29 cellular contexts compared by ENCODE assay signal in the genomic region with DNA sequence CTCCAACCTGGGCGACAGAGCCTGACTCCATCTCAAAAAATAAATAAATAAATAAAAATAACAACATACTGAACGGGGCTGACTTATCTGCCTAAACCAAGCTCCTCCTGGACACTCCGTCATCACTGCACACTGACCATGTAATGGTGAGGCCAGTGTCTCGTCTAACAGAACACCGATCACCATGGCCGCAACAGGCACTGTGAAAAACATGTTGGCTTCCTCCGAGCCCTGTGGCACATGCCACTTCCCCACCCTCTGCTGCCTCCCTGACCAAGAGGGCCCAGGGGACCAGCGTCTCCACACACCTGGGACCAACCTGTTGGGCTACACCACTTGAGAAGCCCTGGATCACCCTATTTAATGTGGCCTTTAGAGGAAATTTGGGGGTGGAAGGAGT. TPM values are rescaled to one million over a fixed set of nuclear protein-coding genes. Genes with fewer than 3 reads are reported as not detected.
DNase-seq lines count a peak whose midpoint lies in the region; ATAC-seq and TF ChIP-seq lines count a peak whose summit lies in the region.
"Had no signal": no experiment of that assay in that cellular context is flagged by ENCODE, and none has a peak within 500 bp of the region (broad histone marks: within the 10 kb centered on the region; RNA-seq: fewer than 3 reads in every experiment).

No MANE protein-coding gene starts in this region.

- H3K27me3 ChIP-seq in right atrium auricular region (no peaks in the 10 kb centered on the region), heart right ventricle (no peaks in the 10 kb centered on the region), esophagus muscularis mucosa (no peaks in the 10 kb centered on the region), vagina (no peaks in the 10 kb centered on the region)

- H3K9me3 ChIP-seq in right atrium auricular region (no peaks in the 10 kb centered on the region), heart right ventricle (no peaks in the 10 kb centered on the region), esophagus muscularis mucosa (no peaks in the 10 kb centered on the region), vagina (no peaks in the 10 kb centered on the region)

- H3K27ac Mint-ChIP-seq in osteocyte (ENCODE audit: unreplicated experiment), result peak overlapping the region; percentile 38
- H3K27ac Mint-ChIP-seq: activated CD8-positive, alpha-beta T cell treated with anti-CD3 and anti-CD28 coated beads, Interleukin-2, amount 10 ng/mL, durations not matched to agents 7 days and 5 days; activated naive CD8-positive, alpha-beta T cell treated with anti-CD3 and anti-CD28 coated beads for 36 hours; naive thymus-derived CD4-positive, alpha-beta T cell had no signal

- 94 to 95% methylated on average over 8 of the region's 8 CpGs for WGBS in heart right ventricle, 2 donors
- 89% methylated on average over 8 of the region's 8 CpGs for WGBS in esophagus muscularis mucosa

- H3K36me3 ChIP-seq in right atrium auricular region (no peaks in the 10 kb centered on the region), heart right ventricle (peaks cover 0 to 33% (median 0%) of the 10 kb centered on the region in 9 donors), esophagus muscularis mucosa (peaks cover 0 to 21% (median 9%) of the 10 kb centered on the region in 4 donors), vagina (no peaks in the 10 kb centered on the region)

- H3K27me3 Mint-ChIP-seq in osteocyte (ENCODE audit: unreplicated experiment), result no peaks in the 10 kb centered on the region
- H3K27me3 Mint-ChIP-seq: activated naive CD8-positive, alpha-beta T cell treated with anti-CD3 and anti-CD28 coated beads for 36 hours; naive thymus-derived CD4-positive, alpha-beta T cell had no signal

- no peak overlapping the region for H3K4me3 Mint-ChIP-seq in osteocyte (ENCODE audit: unreplicated experiment)
- H3K4me3 Mint-ChIP-seq: activated CD8-positive, alpha-beta T cell treated with anti-CD3 and anti-CD28 coated beads, Interleukin-2, amount 10 ng/mL, durations not matched to agents 7 days and 5 days; activated naive CD8-positive, alpha-beta T cell treated with anti-CD3 and anti-CD28 coated beads for 36 hours; CD4-positive, alpha-beta memory T cell; naive thymus-derived CD4-positive, alpha-beta T cell had no signal

- peak; percentile 40 for DNase-seq in right atrium auricular region (ENCODE audit: low spot score)
- no peak for DNase-seq in heart right ventricle
- DNase-seq in esophagus muscularis mucosa (ENCODE audit: extremely low spot score), result no peak
- no peak for DNase-seq in osteocyte (ENCODE audit: extremely low spot score, unreplicated experiment)
- peak in 1 of 2 donors; percentile 72 for DNase-seq in vagina (ENCODE audit: extremely low spot score in 2 of 2)
- DNase-seq in superior temporal gyrus (ENCODE audit: extremely low spot score), result no peak
- DNase-seq: activated CD4-positive, alpha-beta T cell treated with anti-CD3 and anti-CD28 coated beads for 4 hours; activated gamma-delta T cell; activated naive CD8-positive, alpha-beta T cell treated with anti-CD3 and anti-CD28 coated beads for 36 hours; activated T-cell treated with anti-CD3 and anti-CD28 coated beads, Interleukin-2, amount 50 U/mL, for 1 hour; aorta; CD4-positive, alpha-beta memory T cell; DMS 273 treated with DMSO at 0.1 percent for 48 hours; effector CD4-positive, alpha-beta T cell; midbrain; naive thymus-derived CD4-positive, alpha-beta T cell; NCI-H146; NCI-H226; NCI-H69; occipital lobe; SHP77 treated with DMSO at 0.1 percent for 48 hours; stimulated activated CD4-positive, alpha-beta T cell treated with anti-CD3 and anti-CD28 coated beads, Interleukin-15, amount 100 ng/mL, for 24 hours; stimulated activated CD4-positive, alpha-beta T cell treated with anti-CD3 and anti-CD28 coated beads, Interleukin-4, amount 100 ng/mL, for 4 hours; SW 1271; T-helper 9 cell had no signal

- no peak overlapping the region for H3K4me3 ChIP-seq in right atrium auricular region
- H3K4me3 ChIP-seq in heart right ventricle, result no peak overlapping the region
- H3K4me3 ChIP-seq in esophagus muscularis mucosa, result no peak overlapping the region
- H3K4me3 ChIP-seq in vagina, result no peak overlapping the region

- peaks cover 27% of the 10 kb centered on the region for H3K4me1 Mint-ChIP-seq in osteocyte (ENCODE audit: unreplicated experiment)

- no peaks in the 10 kb centered on the region for H3K9me3 Mint-ChIP-seq in osteocyte (ENCODE audit: unreplicated experiment)
- H3K9me3 Mint-ChIP-seq: activated naive CD8-positive, alpha-beta T cell treated with anti-CD3 and anti-CD28 coated beads for 36 hours; naive thymus-derived CD4-positive, alpha-beta T cell had no signal

- no peak for ATAC-seq in heart right ventricle
- ATAC-seq in GM21825 (IDR thresholded peaks at IDR 0.05; ENCODE audit: unreplicated experiment), result no peak
- ATAC-seq in GM19455 (IDR thresholded peaks at IDR 0.05; ENCODE audit: unreplicated experiment), result no peak
- ATAC-seq: activated CD8-positive, alpha-beta T cell treated with anti-CD3 and anti-CD28 coated beads, Interleukin-2, amount 10 ng/mL, durations not matched to agents 7 days and 5 days; naive thymus-derived CD4-positive, alpha-beta T cell had no signal

- H3K4me1 ChIP-seq in right atrium auricular region, result peaks cover 0 to 21% of the 10 kb centered on the region in 2 donors
- H3K4me1 ChIP-seq in heart right ventricle, result peaks cover 2 to 30% (median 19%) of the 10 kb centered on the region in 9 donors
- peaks cover 15 to 57% (median 36%) of the 10 kb centered on the region in 4 donors for H3K4me1 ChIP-seq in esophagus muscularis mucosa
- H3K4me1 ChIP-seq in vagina, result peaks cover 61% of the 10 kb centered on the region

- TF ChIP-seq CTCF in right atrium auricular region (IDR thresholded peaks at IDR 0.05), result no peak
- no peak for TF ChIP-seq CTCF in heart right ventricle (IDR thresholded peaks at IDR 0.05)
- TF ChIP-seq CTCF in esophagus muscularis mucosa (IDR thresholded peaks at IDR 0.05), result no peak
- TF ChIP-seq CTCF in osteocyte (IDR thresholded peaks at IDR 0.05), result no peak
- TF ChIP-seq CTCF in vagina (IDR thresholded peaks at IDR 0.05), result no peak

- H3K27ac ChIP-seq in right atrium auricular region (no peak overlapping the region), heart right ventricle (no peak overlapping the region), esophagus muscularis mucosa (replicated peaks in 1 of 4) (peak overlapping the region in 3 of 4 donors; percentile 74 to 87 (median 83)), vagina (peak overlapping the region; percentile 80)
- H3K27ac ChIP-seq: VCaP had no signal

- H3K36me3 Mint-ChIP-seq in osteocyte (ENCODE audit: unreplicated experiment), result peaks cover 8% of the 10 kb centered on the region
- H3K36me3 Mint-ChIP-seq: activated naive CD8-positive, alpha-beta T cell treated with anti-CD3 and anti-CD28 coated beads for 36 hours had no signal

- TF ChIP-seq EP300 in esophagus muscularis mucosa (IDR thresholded peaks at IDR 0.05), result no peak

- intact Hi-C loops in heart right ventricle (cut with DNase I), result no loop called here
- intact Hi-C loops in esophagus muscularis mucosa (cut with DNase I), result no loop called here
- intact Hi-C loops in vagina (cut with DNase I), result no loop called here

- no peak for TF ChIP-seq POLR2A in esophagus muscularis mucosa (IDR thresholded peaks at IDR 0.05; ENCODE audit: low read depth)
- TF ChIP-seq POLR2A in vagina (IDR thresholded peaks at IDR 0.05), result no peak

RNA-seq across cellular contexts. Expression of a gene that starts 33.9 kb away (rescaled TPM):
- total RNA-seq in right atrium auricular region, result 10 to 100 TPM; 11.0 to 14.0 TPM
- total RNA-seq in heart right ventricle, result 10 to 100 TPM; 13.4 to 24.8 (median 19.0) TPM
- polyA plus RNA-seq in heart right ventricle, result 1 to 10 TPM; 2.6 to 8.2 TPM
- 10 to 100 TPM; 28.5 to 44.9 (median 35.8) TPM for total RNA-seq in esophagus muscularis mucosa
- 36.3 and 39.3 TPM in 2 replicates for total RNA-seq in osteocyte
- 46.4 TPM for total RNA-seq in vagina

Comparison
In these comparisons a context has a peak if more than half of its experiments do, and no peak if none do; other contexts are left out.
1. H3K27ac ChIP-seq: peak in esophagus muscularis mucosa (3 of 4) and vagina (single experiment); none in right atrium auricular region (0 of 2) and heart right ventricle (0 of 10).